9 cellular contexts compared by ENCODE assay signal in genomic region chr2:157480182-157480961, GRCh38. TPM values are rescaled to one million over a fixed set of nuclear protein-coding genes. Genes with fewer than 3 reads are reported as not detected.
DNase-seq lines count a peak whose midpoint lies in the region; ATAC-seq and TF ChIP-seq lines count a peak whose summit lies in the region.
"Had no signal": no experiment of that assay in that cellular context is flagged by ENCODE, and none has a peak within 500 bp of the region (broad histone marks: within the 10 kb centered on the region; RNA-seq: fewer than 3 reads in every experiment).

No MANE protein-coding gene starts in this region.

- no peak for TF ChIP-seq CTCF in cardiac fibroblast (IDR thresholded peaks at IDR 0.05; ENCODE audit: low read depth, low read length)
- no peak for TF ChIP-seq CTCF in osteocyte (IDR thresholded peaks at IDR 0.05)
- no peak for TF ChIP-seq CTCF in nephron progenitor cell (IDR thresholded peaks at IDR 0.05)

- H3K4me3 Mint-ChIP-seq in osteocyte (ENCODE audit: unreplicated experiment) (no peak overlapping the region), nephron progenitor cell (no peak overlapping the region)

- H3K9me3 Mint-ChIP-seq in osteocyte (ENCODE audit: unreplicated experiment) (peaks cover 5% of the 10 kb centered on the region), nephron progenitor cell (peaks cover 3% of the 10 kb centered on the region)

- H3K27ac Mint-ChIP-seq in osteocyte (ENCODE audit: unreplicated experiment) (no peak overlapping the region), nephron progenitor cell (no peak overlapping the region)

- H3K4me3 ChIP-seq in cardiac fibroblast (replicated peaks in 1 of 2; ENCODE audit: low read depth in 2 of 2, low read length in 2 of 2), result no peak overlapping the region
- H3K4me3 ChIP-seq: skin epidermis had no signal

- H3K36me3 Mint-ChIP-seq in osteocyte (ENCODE audit: unreplicated experiment) (no peaks in the 10 kb centered on the region), nephron progenitor cell (ENCODE audit: low read depth) (no peaks in the 10 kb centered on the region)

- DNase-seq in Ammon's horn (ENCODE audit: low spot score) (peak; percentile 60), cardiac fibroblast (ENCODE audit: low read depth in 2 of 2) (peak; percentile 70 to 86), osteocyte (ENCODE audit: extremely low spot score, unreplicated experiment) (no peak), HT-29 (ENCODE audit: low spot score) (no peak), nephron progenitor cell (no peak)
- peak; percentile 55 to 61 (median 56) for DNase-seq in stimulated activated CD4-positive, alpha-beta T cell treated with anti-CD3 and anti-CD28 coated beads, Interleukin-12 subunit alpha, Interleukin-12 subunit beta, amount 100 ng/mL, for 48 hours (ENCODE audit: low read depth in 2 of 3, low spot score in 1 of 3)

- ATAC-seq in GM19438 (IDR thresholded peaks at IDR 0.05; ENCODE audit: low read depth, unreplicated experiment), result peak; percentile 51
- peak; percentile 63 for ATAC-seq in HG03460 (IDR thresholded peaks at IDR 0.05; ENCODE audit: unreplicated experiment)

- H3K4me1 Mint-ChIP-seq in osteocyte (ENCODE audit: unreplicated experiment) (peaks cover 8% of the 10 kb centered on the region), nephron progenitor cell (no peaks in the 10 kb centered on the region)

- no peaks in the 10 kb centered on the region for H3K27me3 Mint-ChIP-seq in osteocyte (ENCODE audit: unreplicated experiment)
- H3K27me3 Mint-ChIP-seq in nephron progenitor cell (ENCODE audit: low read depth, poor library complexity), result peaks cover 3% of the 10 kb centered on the region

RNA-seq across cellular contexts. Expression of gene CYTIP, which starts 36.5 kb away (rescaled TPM):
- 0.64 and 0.76 TPM in 2 replicates for total RNA-seq in osteocyte
- total RNA-seq in HT-29 (2014; rRNA removed; shearing (Covaris generic)), result 0.08 TPM in 1 of 2 replicates, not detected in the other

Comparison
In these comparisons a context has a peak if more than half of its experiments do, and no peak if none do; other contexts are left out.
1. DNase-seq: peak in Ammon's horn (single experiment), cardiac fibroblast (2 of 2) and stimulated activated CD4-positive, alpha-beta T cell treated with anti-CD3 and anti-CD28 coated beads, Interleukin-12 subunit alpha, Interleukin-12 subunit beta, amount 100 ng/mL, for 48 hours (3 of 3); none in osteocyte (single experiment), HT-29 (single experiment) and nephron progenitor cell (single experiment).